Comparison of ENCODE assay signal across 8 cellular contexts in genomic region chr6:141464490-141464889, GRCh38.
A peak's percentile ranks its signal among the peaks of the same experiment; 100 is the strongest.
DNase-seq lines count a peak whose midpoint lies in the region; ATAC-seq and TF ChIP-seq lines count a peak whose summit lies in the region.

No MANE protein-coding gene starts in this region.

- peak; percentile 74 for ATAC-seq in GM18499 (IDR thresholded peaks at IDR 0.05; ENCODE audit: insufficient read depth, unreplicated experiment)
- ATAC-seq in HG02623 (IDR thresholded peaks at IDR 0.05; ENCODE audit: unreplicated experiment), result peak; percentile 81
- peak; percentile 67 for ATAC-seq in central memory CD8-positive, alpha-beta T cell (replicated peaks; ENCODE audit: extremely low read depth, poor library complexity, severe bottlenecking)

- no peak overlapping the region for H3K27ac ChIP-seq in suprapubic skin

- peak overlapping the region; percentile 83 for H3K9ac ChIP-seq in skeletal muscle satellite cell (ENCODE audit: low read depth, low read length)

- no peaks in the 10 kb centered on the region for H3K9me3 Mint-ChIP-seq in central memory CD8-positive, alpha-beta T cell
- peaks cover 5% of the 10 kb centered on the region for H3K9me3 Mint-ChIP-seq in progenitor cell of endocrine pancreas (ENCODE audit: low read depth)

- H3K4me1 ChIP-seq in skeletal muscle satellite cell (ENCODE audit: control insufficient read depth, insufficient read depth, low read length) (peaks cover 27% of the 10 kb centered on the region), suprapubic skin (no peaks in the 10 kb centered on the region)

- peak overlapping the region; percentile 45 for H3K4me2 ChIP-seq in skeletal muscle satellite cell (ENCODE audit: low read length)

- H3K4me1 Mint-ChIP-seq in central memory CD8-positive, alpha-beta T cell, result peaks cover 7% of the 10 kb centered on the region
- peaks cover 11% of the 10 kb centered on the region for H3K4me1 Mint-ChIP-seq in progenitor cell of endocrine pancreas (ENCODE audit: low read depth)

- no peaks in the 10 kb centered on the region for H3K27me3 Mint-ChIP-seq in central memory CD8-positive, alpha-beta T cell
- no peaks in the 10 kb centered on the region for H3K27me3 Mint-ChIP-seq in progenitor cell of endocrine pancreas

- H3K9me3 ChIP-seq in skeletal muscle satellite cell (replicated peaks; ENCODE audit: low read length) (no peaks in the 10 kb centered on the region), suprapubic skin (no peaks in the 10 kb centered on the region)

- H3K27ac Mint-ChIP-seq in central memory CD8-positive, alpha-beta T cell (ENCODE audit: low read depth), result no peak overlapping the region
- no peak overlapping the region for H3K27ac Mint-ChIP-seq in progenitor cell of endocrine pancreas

- no peak overlapping the region for H3K4me3 Mint-ChIP-seq in central memory CD8-positive, alpha-beta T cell
- no peak overlapping the region for H3K4me3 Mint-ChIP-seq in progenitor cell of endocrine pancreas (ENCODE audit: low read depth)

- H3K27me3 ChIP-seq in skeletal muscle satellite cell (ENCODE audit: control insufficient read depth, insufficient read depth, low read length) (no peaks in the 10 kb centered on the region), suprapubic skin (no peaks in the 10 kb centered on the region)

- no peaks in the 10 kb centered on the region for H3K36me3 Mint-ChIP-seq in central memory CD8-positive, alpha-beta T cell (ENCODE audit: insufficient read depth)
- H3K36me3 Mint-ChIP-seq in progenitor cell of endocrine pancreas (ENCODE audit: insufficient read depth), result no peaks in the 10 kb centered on the region

- DNase-seq in NCI-H1694 treated with DMSO at 0.1 percent for 48 hours (lab: John Stamatoyannopoulos, UW) (peak; percentile 58), KG1 (lab: John Stamatoyannopoulos, UW) (no peak), suprapubic skin (ENCODE audit: low spot score in 2 of 2) (no peak), progenitor cell of endocrine pancreas (ENCODE audit: low spot score, unreplicated experiment) (no peak)
- DNase-seq in central memory CD8-positive, alpha-beta T cell (ENCODE audit: low spot score in 2 of 2), result no peak

- H3K36me3 ChIP-seq in skeletal muscle satellite cell (ENCODE audit: insufficient read depth, low read length) (no peaks in the 10 kb centered on the region), suprapubic skin (no peaks in the 10 kb centered on the region)

- TF ChIP-seq EP300 in suprapubic skin (IDR thresholded peaks at IDR 0.05), result no peak

- H3K4me3 ChIP-seq in skeletal muscle satellite cell (ENCODE audit: low read length) (no peak overlapping the region), suprapubic skin (no peak overlapping the region)

- WGBS in suprapubic skin, result 47% methylated on average over 2 of the region's 2 CpGs

- TF ChIP-seq CTCF in suprapubic skin (IDR thresholded peaks at IDR 0.05) (no peak), progenitor cell of endocrine pancreas (IDR thresholded peaks at IDR 0.05; ENCODE audit: unreplicated experiment) (no peak)

- TF ChIP-seq POLR2A in suprapubic skin (IDR thresholded peaks at IDR 0.05), result no peak
